Comparison of ENCODE assay signal across 1 cellular context in the genomic region with DNA sequence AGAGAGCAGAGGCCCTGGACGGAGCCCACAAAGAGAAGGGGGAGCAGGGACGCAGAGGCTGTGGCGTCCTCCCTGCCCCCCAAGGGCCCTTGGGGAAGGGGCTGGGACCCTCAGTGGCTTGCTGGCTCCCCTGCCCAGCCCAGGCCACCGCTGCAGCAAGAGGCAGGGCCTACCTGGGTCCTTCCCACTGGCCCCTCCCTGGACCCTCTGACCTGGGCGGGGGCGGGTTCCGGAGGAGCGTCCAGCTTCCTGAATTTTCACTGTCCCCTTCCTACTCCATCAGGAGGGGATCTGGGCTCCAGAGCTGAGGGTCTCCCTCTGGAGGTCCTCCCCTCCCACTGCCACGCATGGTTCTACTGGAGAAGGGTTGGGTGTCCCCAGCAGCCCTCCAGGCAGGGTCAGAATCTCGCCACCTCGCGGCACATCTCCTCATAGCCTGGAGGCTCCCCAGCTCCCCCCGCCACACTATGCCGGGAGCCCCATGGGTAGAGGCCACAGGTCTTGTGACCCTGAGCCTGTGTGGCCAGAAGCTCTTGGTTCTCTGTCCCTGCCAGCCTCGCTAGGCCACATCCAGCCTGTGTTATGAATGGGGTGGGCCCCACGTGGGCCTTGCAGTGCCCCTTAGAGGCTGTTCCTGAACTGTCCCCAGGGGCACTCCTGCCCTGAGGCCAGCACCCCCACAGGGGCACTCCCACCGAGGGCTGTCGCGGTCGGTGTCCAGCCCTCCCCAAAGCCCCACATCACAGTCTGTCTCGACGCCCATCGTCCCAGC.
TF ChIP-seq lines count a peak whose summit lies in the region.

No MANE protein-coding gene starts in this region.

TF ChIP-seq in GM12878, 131 proteins besides CTCF, POLR2A, EP300 and RAD21:
- 0 out of 2 replicates have a peak, but pooled peaks have one; percentile 1 for TF ChIP-seq MTA2 (IDR thresholded peaks at IDR 0.05; ENCODE audit: low read depth)
- TF ChIP-seq BMI1 (IDR thresholded peaks at IDR 0.05; ENCODE audit: borderline replicate concordance): no peak
- TF ChIP-seq, protein P1, sequence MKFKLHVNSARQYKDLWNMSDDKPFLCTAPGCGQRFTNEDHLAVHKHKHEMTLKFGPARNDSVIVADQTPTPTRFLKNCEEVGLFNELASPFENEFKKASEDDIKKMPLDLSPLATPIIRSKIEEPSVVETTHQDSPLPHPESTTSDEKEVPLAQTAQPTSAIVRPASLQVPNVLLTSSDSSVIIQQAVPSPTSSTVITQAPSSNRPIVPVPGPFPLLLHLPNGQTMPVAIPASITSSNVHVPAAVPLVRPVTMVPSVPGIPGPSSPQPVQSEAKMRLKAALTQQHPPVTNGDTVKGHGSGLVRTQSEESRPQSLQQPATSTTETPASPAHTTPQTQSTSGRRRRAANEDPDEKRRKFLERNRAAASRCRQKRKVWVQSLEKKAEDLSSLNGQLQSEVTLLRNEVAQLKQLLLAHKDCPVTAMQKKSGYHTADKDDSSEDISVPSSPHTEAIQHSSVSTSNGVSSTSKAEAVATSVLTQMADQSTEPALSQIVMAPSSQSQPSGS (IDR thresholded peaks at IDR 0.05; ENCODE audit: low read length): no peak
- peak; percentile 22; the same call in 1 of the 2 replicates for TF ChIP-seq NR2F1 (conservative IDR thresholded peaks at IDR 0.05)
